In the genomic region with DNA sequence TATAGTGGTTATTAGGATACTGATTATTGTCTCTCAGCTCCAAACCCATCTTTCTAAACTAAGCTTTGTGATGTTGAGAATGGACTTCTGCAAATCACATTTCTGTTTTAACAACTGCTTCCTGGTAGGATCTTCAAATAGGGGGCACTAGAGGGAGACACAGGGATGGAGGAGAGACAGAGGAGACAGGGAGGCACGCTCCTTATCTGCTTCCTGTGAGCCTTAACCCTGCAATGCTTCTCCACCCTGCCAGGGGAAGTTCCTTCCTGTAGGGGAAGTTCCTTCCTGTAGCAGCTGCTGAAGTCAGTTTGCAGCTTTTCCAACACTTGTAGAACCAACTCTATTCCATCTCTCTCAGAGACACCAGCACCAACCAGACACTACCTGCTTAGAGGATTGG, we compare ENCODE assay signal across 1 cellular context.
TF ChIP-seq lines count a peak whose summit lies in the region.

No MANE protein-coding gene starts in this region.

TF ChIP-seq in HCT116, 20 proteins besides CTCF, POLR2A, EP300 and RAD21 (continued from another document):
- TF ChIP-seq FOSL1 (IDR thresholded peaks at IDR 0.05; ENCODE audit: low read depth) (no peak), CBX3 (IDR thresholded peaks at IDR 0.05; ENCODE audit: low read depth) (no peak), SIN3A (IDR thresholded peaks at IDR 0.05; ENCODE audit: low read depth) (no peak), ELF1 (IDR thresholded peaks at IDR 0.05; ENCODE audit: borderline replicate concordance, low read depth) (no peak), SP1 (IDR thresholded peaks at IDR 0.05; ENCODE audit: low read depth) (no peak)
- TF ChIP-seq, protein P1, sequence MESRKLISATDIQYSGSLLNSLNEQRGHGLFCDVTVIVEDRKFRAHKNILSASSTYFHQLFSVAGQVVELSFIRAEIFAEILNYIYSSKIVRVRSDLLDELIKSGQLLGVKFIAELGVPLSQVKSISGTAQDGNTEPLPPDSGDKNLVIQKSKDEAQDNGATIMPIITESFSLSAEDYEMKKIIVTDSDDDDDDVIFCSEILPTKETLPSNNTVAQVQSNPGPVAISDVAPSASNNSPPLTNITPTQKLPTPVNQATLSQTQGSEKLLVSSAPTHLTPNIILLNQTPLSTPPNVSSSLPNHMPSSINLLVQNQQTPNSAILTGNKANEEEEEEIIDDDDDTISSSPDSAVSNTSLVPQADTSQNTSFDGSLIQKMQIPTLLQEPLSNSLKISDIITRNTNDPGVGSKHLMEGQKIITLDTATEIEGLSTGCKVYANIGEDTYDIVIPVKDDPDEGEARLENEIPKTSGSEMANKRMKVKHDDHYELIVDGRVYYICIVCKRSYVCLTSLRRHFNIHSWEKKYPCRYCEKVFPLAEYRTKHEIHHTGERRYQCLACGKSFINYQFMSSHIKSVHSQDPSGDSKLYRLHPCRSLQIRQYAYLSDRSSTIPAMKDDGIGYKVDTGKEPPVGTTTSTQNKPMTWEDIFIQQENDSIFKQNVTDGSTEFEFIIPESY (IDR thresholded peaks at IDR 0.05; ENCODE audit: extremely low read depth, insufficient replicate concordance, low read length), result no peak
